8 cellular contexts compared by ENCODE assay signal in the genomic region with DNA sequence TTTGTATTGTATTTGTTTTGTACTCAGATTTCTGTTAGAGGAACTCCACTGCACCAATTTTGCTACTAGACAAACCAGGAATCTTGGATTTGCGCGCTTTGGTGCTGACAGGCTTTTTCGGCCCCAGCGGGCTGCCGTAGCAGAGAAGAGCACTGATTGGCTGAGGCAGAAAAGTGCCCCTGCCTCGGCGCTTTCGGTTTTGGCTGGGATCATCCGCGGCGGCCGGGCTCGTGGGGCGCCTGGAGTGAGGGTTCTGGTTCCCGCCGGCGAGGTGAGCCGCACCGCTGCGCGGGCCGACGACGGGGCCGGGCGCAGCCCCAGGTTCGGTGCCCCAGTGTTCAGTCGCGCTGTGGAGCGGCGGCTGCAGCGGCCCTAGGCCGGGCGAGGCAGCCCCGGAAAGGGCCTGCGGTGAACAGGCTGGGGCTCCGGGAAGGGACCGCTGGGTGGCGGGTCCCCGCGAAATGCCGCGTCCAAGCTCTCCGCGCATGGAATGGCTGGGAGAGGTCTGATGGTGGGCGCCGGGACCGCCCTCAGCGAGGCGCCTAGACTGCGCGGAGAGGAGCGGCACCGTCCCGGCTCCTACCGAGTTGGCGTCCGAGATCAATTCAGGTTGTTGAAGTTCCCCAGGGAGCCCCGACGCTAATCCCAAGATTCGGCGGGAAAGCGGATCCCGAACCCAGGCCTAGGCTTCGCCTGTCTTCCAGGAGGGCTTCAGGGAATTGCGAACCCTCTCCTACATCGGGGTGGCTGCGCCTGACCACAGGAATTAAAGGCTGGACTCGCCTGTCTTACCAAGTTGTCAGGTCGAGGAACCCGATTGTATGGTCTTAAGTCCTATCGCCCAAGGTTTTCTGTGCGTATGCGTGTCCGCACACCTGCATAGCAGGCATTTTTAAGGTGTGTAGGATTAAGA. TPM values are rescaled to one million over a fixed set of nuclear protein-coding genes. Genes with fewer than 3 reads are reported as not detected.
DNase-seq lines count a peak whose midpoint lies in the region; ATAC-seq and TF ChIP-seq lines count a peak whose summit lies in the region.

A gene (plus strand): TSS at position 178 of the 913 bp plus-strand sequence. CDS start 7,204 bp downstream, outside the sequence.

- H3K4me2 ChIP-seq in BLaER1 treated with 17β-estradiol and CSF1 and Interleukin-3, amounts not matched to agents 10 nM and 100 nM = peak within 1 kb of the TSS; percentile 78 to 94 (median 83)

- TF ChIP-seq POLR2A in GM19193 (IDR thresholded peaks at IDR 0.05; ENCODE audit: extremely low read depth, insufficient read depth, insufficient read length) = peak; percentile 85

- intact Hi-C loops in lower lobe of right lung (cut with DNase I) = no loop called here

- no peaks in the 10 kb centered on the region for H3K27me3 ChIP-seq in BLaER1 treated with 17β-estradiol and CSF1 and Interleukin-3, amounts not matched to agents 10 nM and 100 nM
- no peaks in the 10 kb centered on the region for H3K27me3 ChIP-seq in lower lobe of right lung (ENCODE audit: low read depth)

- H3K27ac ChIP-seq in BLaER1 treated with 17β-estradiol and CSF1 and Interleukin-3, amounts not matched to agents 10 nM and 100 nM = peak within 1 kb of the TSS; percentile 85 to 97 (median 95)
- peak within 1 kb of the TSS; percentile 96 for H3K27ac ChIP-seq in lower lobe of right lung

- peaks cover 0 to 30% (median 16%) of the 10 kb centered on the region in 11 experiments; a peak in 11 of 22 replicates for H3K36me3 ChIP-seq in BLaER1 treated with 17β-estradiol and CSF1 and Interleukin-3, amounts not matched to agents 10 nM and 100 nM
- no peaks in the 10 kb centered on the region for H3K36me3 ChIP-seq in lower lobe of right lung

- no peaks in the 10 kb centered on the region for H3K27me3 Mint-ChIP-seq in activated CD4-positive, alpha-beta memory T cell treated with anti-CD3 and anti-CD28 coated beads, Interleukin-2, amount 10 ng/mL, durations not matched to agents 7 days and 5 days

- no peaks in the 10 kb centered on the region for H3K9me3 Mint-ChIP-seq in activated CD4-positive, alpha-beta memory T cell treated with anti-CD3 and anti-CD28 coated beads, Interleukin-2, amount 10 ng/mL, durations not matched to agents 7 days and 5 days

- peaks cover 38% of the 10 kb centered on the region for H3K4me1 Mint-ChIP-seq in activated CD4-positive, alpha-beta memory T cell treated with anti-CD3 and anti-CD28 coated beads, Interleukin-2, amount 10 ng/mL, durations not matched to agents 7 days and 5 days

- no peaks in the 10 kb centered on the region for H3K9me3 ChIP-seq in BLaER1 treated with 17β-estradiol and CSF1 and Interleukin-3, amounts not matched to agents 10 nM and 100 nM (replicated peaks in 1 of 11)
- no peaks in the 10 kb centered on the region for H3K9me3 ChIP-seq in lower lobe of right lung

- H3K4me3 ChIP-seq in BLaER1 treated with 17β-estradiol and CSF1 and Interleukin-3, amounts not matched to agents 10 nM and 100 nM = peak within 1 kb of the TSS; percentile 80 to 97 (median 88)
- peak within 1 kb of the TSS; percentile 82 for H3K4me3 ChIP-seq in lower lobe of right lung

- peaks cover 14 to 49% (median 41%) of the 10 kb centered on the region in 11 experiments; a peak in 19 of 22 replicates for H4K20me1 ChIP-seq in BLaER1 treated with 17β-estradiol and CSF1 and Interleukin-3, amounts not matched to agents 10 nM and 100 nM

- peak; percentile 12 for TF ChIP-seq CTCF in lower lobe of right lung (IDR thresholded peaks at IDR 0.05)

- H3K27ac Mint-ChIP-seq in activated CD4-positive, alpha-beta memory T cell treated with anti-CD3 and anti-CD28 coated beads, Interleukin-2, amount 10 ng/mL, durations not matched to agents 7 days and 5 days = peak within 1 kb of the TSS; percentile 72

- POLR2A ChIA-PET in activated CD4-positive, alpha-beta memory T cell treated with anti-CD3 and anti-CD28 coated beads, Interleukin-2, amount 10 ng/mL, durations not matched to agents 7 days and 5 days (lab: Charles Lee) = interaction anchor here (0.6 to 1.5 kb wide), 3 partner anchors 16 to 688 kb away, joined by 3 to 4 read pairs (median 4); no protein-coding TSS in a partner anchor

- H3K36me3 Mint-ChIP-seq in activated CD4-positive, alpha-beta memory T cell treated with anti-CD3 and anti-CD28 coated beads, Interleukin-2, amount 10 ng/mL, durations not matched to agents 7 days and 5 days (ENCODE audit: low read depth) = peaks cover 8% of the 10 kb centered on the region

- CTCF ChIA-PET in activated CD4-positive, alpha-beta memory T cell treated with anti-CD3 and anti-CD28 coated beads, Interleukin-2, amount 10 ng/mL, durations not matched to agents 7 days and 5 days (lab: Charles Lee) = no interaction called here

- DNase-seq in NCI-H748 treated with DMSO at 0.1 percent for 48 hours (lab: John Stamatoyannopoulos, UW) (peak; percentile 33), ecto neural progenitor cell (ENCODE audit: low spot score) (peak; percentile 88), lower lobe of right lung (peak; percentile 91)
- DNase-seq in activated CD4-positive, alpha-beta memory T cell treated with anti-CD3 and anti-CD28 coated beads, Interleukin-2, amount 10 ng/mL, durations not matched to agents 7 days and 5 days = peak; percentile 84
- DNase-seq in stimulated activated CD4-positive, alpha-beta T cell treated with anti-CD3 and anti-CD28 coated beads, TNF-alpha, amount 100 ng/mL, for 24 hours (ENCODE audit: low read depth in 3 of 3) = peak; percentile 71 to 82 (median 75)

- ATAC-seq in HG03439 (IDR thresholded peaks at IDR 0.05; ENCODE audit: unreplicated experiment) = peak; percentile 92
- ATAC-seq in lower lobe of right lung = peak; percentile 97 to 99

- peak within 1 kb of the TSS; percentile 94 to 98 (median 96) for H3K9ac ChIP-seq in BLaER1 treated with 17β-estradiol and CSF1 and Interleukin-3, amounts not matched to agents 10 nM and 100 nM

- peaks cover 9 to 37% (median 19%) of the 10 kb centered on the region in 10 experiments for H3K4me1 ChIP-seq in BLaER1 treated with 17β-estradiol and CSF1 and Interleukin-3, amounts not matched to agents 10 nM and 100 nM
- H3K4me1 ChIP-seq in lower lobe of right lung = peaks cover 44% of the 10 kb centered on the region

- peak within 1 kb of the TSS; percentile 84 for H3K4me3 Mint-ChIP-seq in activated CD4-positive, alpha-beta memory T cell treated with anti-CD3 and anti-CD28 coated beads, Interleukin-2, amount 10 ng/mL, durations not matched to agents 7 days and 5 days

RNA-seq across cellular contexts. Expression of the gene that starts here (rescaled TPM):
- total RNA-seq in activated CD4-positive, alpha-beta memory T cell treated with anti-CD3 and anti-CD28 coated beads, Interleukin-2, amount 10 ng/mL, durations not matched to agents 7 days and 5 days = 10 to 100 TPM; 47.6 to 50.5 TPM
- 36.4 TPM for total RNA-seq in lower lobe of right lung

Comparison
In these comparisons a context has a peak if more than half of its experiments do, and no peak if none do; other contexts are left out.
1. Peak in every context shown above with its lines: DNase-seq, ATAC-seq, H3K4me3 ChIP-seq and H3K27ac ChIP-seq.
2. DNase-seq: peak in every context shown above with its lines; median percentile 91 in lower lobe of right lung; 88 in ecto neural progenitor cell; 84 in activated CD4-positive, alpha-beta memory T cell treated with anti-CD3 and anti-CD28 coated beads, Interleukin-2, amount 10 ng/mL, durations not matched to agents 7 days and 5 days; 75 in stimulated activated CD4-positive, alpha-beta T cell treated with anti-CD3 and anti-CD28 coated beads, TNF-alpha, amount 100 ng/mL, for 24 hours; 33 in NCI-H748 treated with DMSO at 0.1 percent for 48 hours.